Comparison of ENCODE assay signal across 1 cellular context in genomic region chr10:99532687-99533495, GRCh38.
TF ChIP-seq lines count a peak whose summit lies in the region.

NKX2-3 (plus strand) TSS chr10:99532942; CDS start chr10:99533132, 190 bp downstream.

TF ChIP-seq in GM23338, 12 proteins besides CTCF, POLR2A, EP300 and RAD21 (continued from another document):
- TF ChIP-seq ZNF462 (CRISPR knock-in tag; IDR thresholded peaks at IDR 0.05): no peak
- TF ChIP-seq JUNB (IDR thresholded peaks at IDR 0.05; ENCODE audit: unreplicated experiment): no peak
- TF ChIP-seq ZNF331 (CRISPR knock-in tag; IDR thresholded peaks at IDR 0.05; ENCODE audit: low read depth): no peak
- no peak for TF ChIP-seq ETS1 (IDR thresholded peaks at IDR 0.05)
- TF ChIP-seq REST (IDR thresholded peaks at IDR 0.05; ENCODE audit: unreplicated experiment): no peak
- TF ChIP-seq EZH2phosphoT487 (IDR thresholded peaks at IDR 0.05; ENCODE audit: unreplicated experiment): peak; percentile 95
- TF ChIP-seq EZH2 (IDR thresholded peaks at IDR 0.05; ENCODE audit: low read depth, unreplicated experiment): peak; percentile 93
- no peak for TF ChIP-seq ZNF114 (CRISPR knock-in tag; IDR thresholded peaks at IDR 0.05)
- TF ChIP-seq NANOG (IDR thresholded peaks at IDR 0.05; ENCODE audit: borderline replicate concordance): no peak
